Comparison of ENCODE assay signal across 12 cellular contexts in the genomic region with DNA sequence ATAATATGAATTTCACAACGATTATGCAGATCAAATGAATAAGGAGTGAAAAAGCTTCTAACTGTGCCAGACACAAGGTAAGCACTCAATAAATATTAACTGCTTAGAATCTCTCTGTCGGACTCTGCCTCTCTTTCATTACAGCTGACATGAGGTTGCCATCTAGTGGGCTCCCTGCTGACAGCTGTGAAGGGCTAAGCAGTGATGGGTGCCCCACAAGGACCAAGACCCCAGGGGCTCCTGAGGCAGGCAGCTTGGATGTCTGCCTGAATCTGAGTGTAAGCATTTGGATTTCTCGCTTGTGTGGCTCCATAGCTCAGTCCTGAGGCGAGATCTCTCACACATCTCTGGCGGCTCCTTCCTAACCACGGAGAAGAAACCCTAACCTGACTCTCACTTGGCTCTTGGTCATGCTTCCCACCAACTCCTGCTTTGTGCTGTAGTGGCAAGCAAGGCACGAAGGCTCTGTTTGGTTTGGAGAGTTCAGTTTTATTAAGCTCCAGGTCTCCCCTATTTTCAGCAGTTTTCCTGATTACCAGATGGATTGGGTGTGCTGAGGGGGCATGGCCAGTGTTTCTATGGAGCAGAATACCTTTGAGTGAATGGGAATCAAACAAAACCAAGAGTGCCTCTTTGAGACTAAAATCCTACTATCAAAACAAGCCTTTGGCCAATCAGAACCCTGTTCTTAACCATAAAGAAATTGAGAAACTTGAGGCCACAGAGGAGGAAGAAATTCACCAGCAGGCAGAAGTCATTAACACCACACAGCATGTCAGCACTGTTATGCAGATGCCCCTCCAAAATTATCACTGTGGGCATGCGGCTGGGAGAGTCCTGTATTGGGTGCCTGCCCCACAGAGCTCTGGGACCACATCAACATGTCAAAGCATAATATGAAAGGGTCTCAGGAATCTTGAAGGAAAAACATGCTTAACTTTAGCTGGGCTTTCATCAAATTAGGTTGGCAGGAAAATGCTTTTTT.
A peak's percentile ranks its signal among the peaks of the same experiment; 100 is the strongest.
DNase-seq lines count a peak whose midpoint lies in the region; ATAC-seq and TF ChIP-seq lines count a peak whose summit lies in the region.
"Had no signal": no experiment of that assay in that cellular context is flagged by ENCODE, and none has a peak within 500 bp of the region (broad histone marks: within the 10 kb centered on the region; RNA-seq: fewer than 3 reads in every experiment).

No MANE protein-coding gene starts in this region.

- POLR2A ChIA-PET in activated CD4-positive, alpha-beta T cell treated with anti-CD3 and anti-CD28 coated beads, Interleukin-2, amount 10 ng/mL, durations not matched to agents 7 days and 5 days (lab: Charles Lee), result no interaction called here
- POLR2A ChIA-PET in CD8-positive, alpha-beta memory T cell (lab: Charles Lee), result no interaction called here

- no peaks in the 10 kb centered on the region for H3K27me3 Mint-ChIP-seq in activated CD4-positive, alpha-beta T cell treated with anti-CD3 and anti-CD28 coated beads, Interleukin-2, amount 10 ng/mL, durations not matched to agents 7 days and 5 days
- H3K27me3 Mint-ChIP-seq in CD8-positive, alpha-beta memory T cell, result peaks cover 0 to 5% of the 10 kb centered on the region in 2 donors
- H3K27me3 Mint-ChIP-seq: T-helper 17 cell had no signal

- H3K9me2 ChIP-seq in GM23248 (ENCODE audit: insufficient read depth), result no peaks in the 10 kb centered on the region

- H3K9ac ChIP-seq in GM23248, result no peak overlapping the region

- H3K27me3 ChIP-seq in GM23248 (replicated peaks; ENCODE audit: insufficient read depth) (peaks cover 30% of the 10 kb centered on the region), kidney epithelial cell (ENCODE audit: control insufficient read depth, insufficient read depth, low read length) (no peaks in the 10 kb centered on the region)
- H3K27me3 ChIP-seq in CD8-positive, alpha-beta memory T cell (ENCODE audit: insufficient read depth, low read length, poor library complexity, severe bottlenecking), result no peaks in the 10 kb centered on the region

- CTCF ChIA-PET in activated CD4-positive, alpha-beta T cell treated with anti-CD3 and anti-CD28 coated beads, Interleukin-2, amount 10 ng/mL, durations not matched to agents 7 days and 5 days (lab: Charles Lee), result no interaction called here
- CTCF ChIA-PET in CD8-positive, alpha-beta memory T cell (lab: Charles Lee), result no interaction called here

- no peaks in the 10 kb centered on the region for H3K9me3 Mint-ChIP-seq in activated CD4-positive, alpha-beta T cell treated with anti-CD3 and anti-CD28 coated beads, Interleukin-2, amount 10 ng/mL, durations not matched to agents 7 days and 5 days
- H3K9me3 Mint-ChIP-seq in CD8-positive, alpha-beta memory T cell, result peaks cover 3 to 6% (median 4%) of the 10 kb centered on the region in 5 donors

- H2AFZ ChIP-seq in GM23248, result no peak overlapping the region

- H3K9me3 ChIP-seq in GM23248 (ENCODE audit: low read depth), result no peaks in the 10 kb centered on the region
- H3K9me3 ChIP-seq in CD8-positive, alpha-beta memory T cell (ENCODE audit: low read length), result no peaks in the 10 kb centered on the region

- no peaks in the 10 kb centered on the region for H3F3A ChIP-seq in GM23248 (ENCODE audit: insufficient read depth)

- H3K4me1 Mint-ChIP-seq in activated CD4-positive, alpha-beta T cell treated with anti-CD3 and anti-CD28 coated beads, Interleukin-2, amount 10 ng/mL, durations not matched to agents 7 days and 5 days, result no peaks in the 10 kb centered on the region
- no peaks in the 10 kb centered on the region for H3K4me1 Mint-ChIP-seq in CD8-positive, alpha-beta memory T cell
- H3K4me1 Mint-ChIP-seq: T-helper 17 cell had no signal

- ATAC-seq in HG03135 (IDR thresholded peaks at IDR 0.05; ENCODE audit: unreplicated experiment), result no peak
- no peak for ATAC-seq in GM21360 (IDR thresholded peaks at IDR 0.05; ENCODE audit: unreplicated experiment)
- ATAC-seq: sciatic nerve, T-helper 17 cell had no signal

- no peak overlapping the region for H3K27ac ChIP-seq in C4-2B
- H3K27ac ChIP-seq in GM23248, result no peak overlapping the region
- H3K27ac ChIP-seq in CD8-positive, alpha-beta memory T cell (ENCODE audit: low read depth, low read length), result no peak overlapping the region

- H3K4me3 ChIP-seq in GM23248, result no peak overlapping the region
- no peak overlapping the region for H3K4me3 ChIP-seq in kidney epithelial cell (ENCODE audit: low read depth, low read length)
- no peak overlapping the region for H3K4me3 ChIP-seq in CD8-positive, alpha-beta memory T cell (ENCODE audit: low read length)

- H3K36me3 ChIP-seq in GM23248 (ENCODE audit: low read depth) (no peaks in the 10 kb centered on the region), kidney epithelial cell (ENCODE audit: control insufficient read depth, insufficient read depth, low read length) (no peaks in the 10 kb centered on the region)
- H3K36me3 ChIP-seq in CD8-positive, alpha-beta memory T cell (ENCODE audit: insufficient read depth, low read length), result no peaks in the 10 kb centered on the region

- no peaks in the 10 kb centered on the region for H4K20me1 ChIP-seq in GM23248 (ENCODE audit: insufficient read depth)

- in situ Hi-C loops in GM23248 (cut with MboI), result no loop called here

- peak; percentile 43 for TF ChIP-seq CTCF in C4-2B (conservative IDR thresholded peaks at IDR 0.05)
- TF ChIP-seq CTCF in kidney epithelial cell (IDR thresholded peaks at IDR 0.05; ENCODE audit: insufficient read depth, low read length, poor library complexity, severe bottlenecking), result peak; percentile 40

- H3K4me3 Mint-ChIP-seq in activated CD4-positive, alpha-beta T cell treated with anti-CD3 and anti-CD28 coated beads, Interleukin-2, amount 10 ng/mL, durations not matched to agents 7 days and 5 days, result no peak overlapping the region
- no peak overlapping the region for H3K4me3 Mint-ChIP-seq in CD8-positive, alpha-beta memory T cell
- H3K4me3 Mint-ChIP-seq: T-helper 17 cell had no signal

- H3K79me2 ChIP-seq in GM23248 (ENCODE audit: insufficient read depth), result no peaks in the 10 kb centered on the region

- no peaks in the 10 kb centered on the region for H3K4me1 ChIP-seq in GM23248 (ENCODE audit: insufficient read depth)
- H3K4me1 ChIP-seq in CD8-positive, alpha-beta memory T cell (ENCODE audit: insufficient read depth, low read length), result no peaks in the 10 kb centered on the region

- DNase-seq in GM23248, result peak; percentile 54
- DNase-seq in SW480 (ENCODE audit: low spot score), result peak; percentile 31
- no peak for DNase-seq in kidney epithelial cell (ENCODE audit: low read depth)
- no peak for DNase-seq in activated CD4-positive, alpha-beta T cell treated with anti-CD3 and anti-CD28 coated beads, Interleukin-2, amount 10 ng/mL, durations not matched to agents 7 days and 5 days
- no peak for DNase-seq in CD8-positive, alpha-beta memory T cell
- DNase-seq: dermis blood vessel endothelial cell, NCI-H1436 treated with DMSO at 0.1 percent for 48 hours, T-helper 17 cell had no signal

- no peak overlapping the region for H3K4me2 ChIP-seq in GM23248 (ENCODE audit: unreplicated experiment)

- 7% methylated on average over 8 of the region's 8 CpGs for WGBS in GM23248 (ENCODE audit: low coverage in 1 of 2, low lambda C conversion rate in 2 of 2, missing lambda C conversion rate in 2 of 2), 2 experiments

- no peak overlapping the region for H3K27ac Mint-ChIP-seq in activated CD4-positive, alpha-beta T cell treated with anti-CD3 and anti-CD28 coated beads, Interleukin-2, amount 10 ng/mL, durations not matched to agents 7 days and 5 days
- H3K27ac Mint-ChIP-seq in CD8-positive, alpha-beta memory T cell, result peak overlapping the region in 1 of 8 donors; percentile 48
- H3K27ac Mint-ChIP-seq: T-helper 17 cell had no signal

- H3K36me3 Mint-ChIP-seq in activated CD4-positive, alpha-beta T cell treated with anti-CD3 and anti-CD28 coated beads, Interleukin-2, amount 10 ng/mL, durations not matched to agents 7 days and 5 days (ENCODE audit: low read depth), result no peaks in the 10 kb centered on the region
- peaks cover 0 to 2% (median 0%) of the 10 kb centered on the region in 3 donors for H3K36me3 Mint-ChIP-seq in CD8-positive, alpha-beta memory T cell

Comparison
In these comparisons a context has a peak if more than half of its experiments do, and no peak if none do; other contexts are left out.
1. DNase-seq: peak in GM23248 (single experiment) and SW480 (single experiment); none in kidney epithelial cell (single experiment), activated CD4-positive, alpha-beta T cell treated with anti-CD3 and anti-CD28 coated beads, Interleukin-2, amount 10 ng/mL, durations not matched to agents 7 days and 5 days (single experiment) and CD8-positive, alpha-beta memory T cell (0 of 5).